18 cellular contexts compared by ENCODE assay signal in the genomic region with DNA sequence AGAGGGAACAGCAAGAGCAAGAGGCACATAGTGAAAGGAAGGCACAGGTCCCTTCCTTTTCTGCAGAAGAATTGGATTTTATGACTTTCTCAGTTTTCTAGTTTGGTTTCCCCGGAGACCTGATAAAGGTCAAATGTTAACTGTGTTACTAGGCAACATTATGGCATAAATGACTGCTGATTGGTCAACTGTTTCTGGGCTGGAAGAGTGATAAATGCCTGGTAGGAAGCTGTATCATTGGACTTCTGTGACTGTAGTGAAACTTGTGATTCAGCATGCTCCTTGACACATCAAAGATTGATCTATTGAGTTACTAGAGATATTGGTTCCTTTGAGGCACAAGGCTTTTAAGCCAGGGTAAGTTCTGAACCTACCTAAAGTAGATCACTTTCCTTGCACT. TPM values are rescaled to one million over a fixed set of nuclear protein-coding genes. Genes with fewer than 3 reads are reported as not detected.
DNase-seq lines count a peak whose midpoint lies in the region; ATAC-seq and TF ChIP-seq lines count a peak whose summit lies in the region.
"Had no signal": no experiment of that assay in that cellular context is flagged by ENCODE, and none has a peak within 500 bp of the region (broad histone marks: within the 10 kb centered on the region; RNA-seq: fewer than 3 reads in every experiment).

No MANE protein-coding gene starts in this region.

- H3K27me3 Mint-ChIP-seq in CD14-positive monocyte (ENCODE audit: low read depth in 3 of 3) = no peaks in the 10 kb centered on the region
- H3K27me3 Mint-ChIP-seq in CD4-positive, alpha-beta T cell = no peaks in the 10 kb centered on the region
- no peaks in the 10 kb centered on the region for H3K27me3 Mint-ChIP-seq in activated naive CD8-positive, alpha-beta T cell

- no peaks in the 10 kb centered on the region for H3K36me3 ChIP-seq in Peyer's patch
- H3K36me3 ChIP-seq: right lobe of liver, thyroid gland had no signal

- no peak overlapping the region for H3K4me3 Mint-ChIP-seq in CD14-positive monocyte
- no peak overlapping the region for H3K4me3 Mint-ChIP-seq in CD4-positive, alpha-beta T cell
- peak overlapping the region; percentile 38 for H3K4me3 Mint-ChIP-seq in activated naive CD8-positive, alpha-beta T cell

- intact Hi-C loops in CD14-positive monocyte (cut with micrococcal nuclease) = no loop called here
- intact Hi-C loops in CD4-positive, alpha-beta T cell (cut with DNase I, micrococcal nuclease) = no loop called here

- TF ChIP-seq CTCF in CD14-positive monocyte (IDR thresholded peaks at IDR 0.05) = no peak
- no peak for TF ChIP-seq CTCF in CD4-positive, alpha-beta T cell (IDR thresholded peaks at IDR 0.05)
- TF ChIP-seq CTCF in Peyer's patch (IDR thresholded peaks at IDR 0.05) = no peak

- H3K27me3 ChIP-seq in CD4-positive, alpha-beta T cell (ENCODE audit: control insufficient read depth, insufficient read depth, low read length) = no peaks in the 10 kb centered on the region
- H3K27me3 ChIP-seq in Peyer's patch = no peaks in the 10 kb centered on the region
- H3K27me3 ChIP-seq: heart left ventricle, right lobe of liver, thyroid gland had no signal

- ATAC-seq in CD4-positive, alpha-beta T cell (ENCODE audit: poor library complexity) = no peak
- ATAC-seq: heart left ventricle, right lobe of liver had no signal

- peaks cover 49 to 63% of the 10 kb centered on the region in 2 donors for H3K36me3 Mint-ChIP-seq in CD14-positive monocyte
- peaks cover 76% of the 10 kb centered on the region for H3K36me3 Mint-ChIP-seq in CD4-positive, alpha-beta T cell (ENCODE audit: low read depth)
- peaks cover 51% of the 10 kb centered on the region for H3K36me3 Mint-ChIP-seq in activated naive CD8-positive, alpha-beta T cell

- DNase-seq in CD14-positive monocyte (ENCODE audit: low spot score) (no peak), myocyte (ENCODE audit: low read depth) (peak; percentile 10), cerebellum (ENCODE audit: low spot score) (no peak), Peyer's patch (no peak), amygdala (lab: John Stamatoyannopoulos, UW) (no peak)
- no peak for DNase-seq in CD4-positive, alpha-beta T cell
- DNase-seq: C1 segment of cervical spinal cord; GOT3; heart left ventricle; kidney; mesenchymal stem cell; NCI-H526; right lobe of liver; stimulated activated CD4-positive, alpha-beta T cell treated with anti-CD3 and anti-CD28 coated beads, Interleukin-1b, Interleukin-23, amount 100 ng/mL, for 48 hours; thyroid gland had no signal

- H3K4me1 ChIP-seq in Peyer's patch = peaks cover 0 to 4% (median 0%) of the 10 kb centered on the region in 4 donors
- H3K4me1 ChIP-seq: right lobe of liver had no signal

- no peak overlapping the region for H3K4me3 ChIP-seq in Peyer's patch
- H3K4me3 ChIP-seq: heart left ventricle, right lobe of liver, SK-N-MC, thyroid gland had no signal

- H3K9me3 ChIP-seq in CD4-positive, alpha-beta T cell (ENCODE audit: control insufficient read depth, low read length) = no peaks in the 10 kb centered on the region
- H3K9me3 ChIP-seq in Peyer's patch = no peaks in the 10 kb centered on the region
- H3K9me3 ChIP-seq: heart left ventricle, right lobe of liver, thyroid gland had no signal

- H3K27ac ChIP-seq in CD4-positive, alpha-beta T cell (ENCODE audit: low read depth, low read length) = no peak overlapping the region
- H3K27ac ChIP-seq in Peyer's patch = no peak overlapping the region
- H3K27ac ChIP-seq: heart left ventricle, right lobe of liver, SK-N-MC, thyroid gland, VCaP had no signal

- no peaks in the 10 kb centered on the region for H3K9me3 Mint-ChIP-seq in CD14-positive monocyte
- H3K9me3 Mint-ChIP-seq in CD4-positive, alpha-beta T cell = no peaks in the 10 kb centered on the region
- H3K9me3 Mint-ChIP-seq in activated naive CD8-positive, alpha-beta T cell (ENCODE audit: low read depth) = peaks cover 3% of the 10 kb centered on the region

- peak overlapping the region in 6 of 7 donors; percentile 7 to 84 (median 54) for H3K27ac Mint-ChIP-seq in CD14-positive monocyte
- H3K27ac Mint-ChIP-seq in CD4-positive, alpha-beta T cell = peak overlapping the region; percentile 79
- H3K27ac Mint-ChIP-seq in activated naive CD8-positive, alpha-beta T cell = peak overlapping the region; percentile 91

- CTCF ChIA-PET in CD4-positive, alpha-beta T cell (lab: Charles Lee) = interaction anchor here (1.6 kb wide), 1 partner anchor 31 kb away, joined by 3 read pairs; no protein-coding TSS in a partner anchor

- H3K4me1 Mint-ChIP-seq in CD14-positive monocyte = peaks cover 63% of the 10 kb centered on the region
- H3K4me1 Mint-ChIP-seq in CD4-positive, alpha-beta T cell (ENCODE audit: low read depth) = peaks cover 83% of the 10 kb centered on the region
- H3K4me1 Mint-ChIP-seq in activated naive CD8-positive, alpha-beta T cell (ENCODE audit: low read depth) = peaks cover 83% of the 10 kb centered on the region

- no peak for TF ChIP-seq POLR2A in Peyer's patch (IDR thresholded peaks at IDR 0.05)

- POLR2A ChIA-PET in CD4-positive, alpha-beta T cell (lab: Charles Lee) = interaction anchor here (0.6 kb wide), 1 partner anchor 65 kb away, joined by 4 read pairs; no protein-coding TSS in a partner anchor

RNA-seq across cellular contexts. Expression of a gene that starts 55.7 kb away (rescaled TPM):
- polyA plus RNA-seq in CD14-positive monocyte = 10 to 100 TPM; 13.0 to 18.6 TPM
- total RNA-seq in CD4-positive, alpha-beta T cell = 10 to 100 TPM; 28.4 to 30.2 TPM
- total RNA-seq in myocyte (0.99 and 1.8 TPM in 2 replicates), cerebellum (5.5 TPM), Peyer's patch (1 to 10 TPM; 2.5 to 9.9 (median 4.0) TPM)
- polyA plus RNA-seq in myocyte (2012) = 0.15 TPM
